In the genomic region with DNA sequence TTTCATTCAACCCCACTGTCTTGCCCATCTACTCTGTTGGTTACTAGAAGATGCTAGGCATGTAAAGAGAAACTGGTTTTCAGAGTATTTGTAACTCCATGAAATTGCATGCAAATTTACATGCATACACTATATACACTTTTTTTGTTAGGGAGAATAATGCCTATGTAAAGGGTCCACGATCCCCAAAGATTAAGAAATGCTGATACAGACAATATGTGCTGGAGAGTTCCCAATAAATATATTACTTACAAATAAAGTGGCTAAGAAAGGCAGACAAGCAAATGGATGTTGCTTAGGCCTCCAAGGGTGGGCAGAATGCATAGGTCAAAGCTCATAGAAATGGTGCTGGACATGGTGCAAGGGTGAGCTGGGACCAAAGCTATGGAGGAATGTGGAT, we compare ENCODE assay signal across 4 cellular contexts.
A peak's percentile ranks its signal among the peaks of the same experiment; 100 is the strongest.
TF ChIP-seq lines count a peak whose summit lies in the region.

No MANE protein-coding gene starts in this region.

TF ChIP-seq in A549, 52 proteins besides CTCF, POLR2A, EP300 and RAD21:
- TF ChIP-seq MAFK (IDR thresholded peaks at IDR 0.05; ENCODE audit: partially characterized antibody) = peak; percentile 17
- TF ChIP-seq REST (IDR thresholded peaks at IDR 0.05) = no peak
- TF ChIP-seq KDM1A (IDR thresholded peaks at IDR 0.05; ENCODE audit: low read depth) = no peak
- TF ChIP-seq, protein P1, sequence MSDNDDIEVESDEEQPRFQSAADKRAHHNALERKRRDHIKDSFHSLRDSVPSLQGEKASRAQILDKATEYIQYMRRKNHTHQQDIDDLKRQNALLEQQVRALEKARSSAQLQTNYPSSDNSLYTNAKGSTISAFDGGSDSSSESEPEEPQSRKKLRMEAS (IDR thresholded peaks at IDR 0.05) = no peak
- no peak for TF ChIP-seq EHF (CRISPR knock-in tag; IDR thresholded peaks at IDR 0.05)

TF ChIP-seq in GM23338, 12 proteins besides CTCF, POLR2A, EP300 and RAD21:
- TF ChIP-seq ZNF462 (CRISPR knock-in tag; IDR thresholded peaks at IDR 0.05) (no peak), ZNF114 (CRISPR knock-in tag; IDR thresholded peaks at IDR 0.05) (no peak), STAT1 (IDR thresholded peaks at IDR 0.05; ENCODE audit: unreplicated experiment) (no peak), CREB1 (CRISPR knock-in tag; IDR thresholded peaks at IDR 0.05; ENCODE audit: low read depth) (no peak), EZH2phosphoT487 (IDR thresholded peaks at IDR 0.05; ENCODE audit: unreplicated experiment) (no peak), NANOG (IDR thresholded peaks at IDR 0.05; ENCODE audit: borderline replicate concordance) (no peak)

TF ChIP-seq in IMR-90, 13 proteins besides CTCF, POLR2A, EP300 and RAD21:
- TF ChIP-seq RCOR1 (IDR thresholded peaks at IDR 0.05; ENCODE audit: insufficient replicate concordance, low read length) = no peak
- TF ChIP-seq MXI1 (IDR thresholded peaks at IDR 0.05; ENCODE audit: borderline replicate concordance, low read depth, low read length) = no peak
TF ChIP-seq in IMR-90: peak in this region for 0.

TF ChIP-seq in H1, 55 proteins besides CTCF, POLR2A, EP300 and RAD21:
- TF ChIP-seq TEAD4 (IDR thresholded peaks at IDR 0.05; ENCODE audit: low read depth, low read length) (no peak), JUND (IDR thresholded peaks at IDR 0.05; ENCODE audit: low read length) (no peak), FOSL1 (IDR thresholded peaks at IDR 0.05; ENCODE audit: insufficient read depth, low read depth, low read length) (no peak)
TF ChIP-seq in H1: peak in this region for 0.
